ENCODE assay signal across 8 cellular contexts in genomic region chrX:132092439-132093065, GRCh38. TPM values are rescaled to one million over a fixed set of nuclear protein-coding genes. Genes with fewer than 3 reads are reported as not detected.
DNase-seq lines count a peak whose midpoint lies in the region; ATAC-seq lines count a peak whose summit lies in the region.

No MANE protein-coding gene starts in this region.

- no peak overlapping the region for H2AK5ac ChIP-seq in mesendoderm (ENCODE audit: low read length)

- H3K18ac ChIP-seq in mesendoderm (ENCODE audit: low read length): no peak overlapping the region

- ATAC-seq in GM18498 (IDR thresholded peaks at IDR 0.05; ENCODE audit: unreplicated experiment) (peak; percentile 81), HG02981 (IDR thresholded peaks at IDR 0.05; ENCODE audit: unreplicated experiment) (peak; percentile 83)
- ATAC-seq in stimulated activated effector memory CD8-positive, alpha-beta T cell treated with anti-CD3 and anti-CD28 coated beads, Interleukin-12 subunit alpha, Interleukin-12 subunit beta, amount 100 ng/mL, for 72 hours: peak; percentile 74

- H3K4me3 ChIP-seq in mesendoderm (ENCODE audit: low read length): no peak overlapping the region

- no peak overlapping the region for H2BK5ac ChIP-seq in mesendoderm (ENCODE audit: low read length)

- H3K27ac ChIP-seq in mesendoderm (ENCODE audit: low read depth, low read length): no peak overlapping the region

- no peak overlapping the region for H3K56ac ChIP-seq in mesendoderm (ENCODE audit: low read length)

- H3K4me1 Mint-ChIP-seq in activated CD4-positive, alpha-beta T cell treated with anti-CD3 and anti-CD28 coated beads, Interleukin-2, amount 10 ng/mL, durations not matched to agents 24 days and 14 days: peaks cover 11% of the 10 kb centered on the region
- no peaks in the 10 kb centered on the region for H3K4me1 Mint-ChIP-seq in stimulated activated effector memory CD8-positive, alpha-beta T cell treated with anti-CD3 and anti-CD28 coated beads, Interleukin-12 subunit alpha, Interleukin-12 subunit beta, amount 100 ng/mL, for 72 hours

- no peak overlapping the region for H4K5ac ChIP-seq in mesendoderm (ENCODE audit: low read length)

- no peaks in the 10 kb centered on the region for H3K79me1 ChIP-seq in mesendoderm (ENCODE audit: low read length)

- H3K27me3 Mint-ChIP-seq in activated CD4-positive, alpha-beta T cell treated with anti-CD3 and anti-CD28 coated beads, Interleukin-2, amount 10 ng/mL, durations not matched to agents 24 days and 14 days: peaks cover under 1% of the 10 kb centered on the region

- no peak overlapping the region for H2BK15ac ChIP-seq in mesendoderm (replicated peaks; ENCODE audit: low read depth)

- no peaks in the 10 kb centered on the region for H3K4me1 ChIP-seq in mesendoderm (ENCODE audit: control insufficient read depth, low read depth, low read length)

- H3K9ac ChIP-seq in mesendoderm (ENCODE audit: low read length): no peak overlapping the region

- H3K4me3 Mint-ChIP-seq in activated CD4-positive, alpha-beta T cell treated with anti-CD3 and anti-CD28 coated beads, Interleukin-2, amount 10 ng/mL, durations not matched to agents 24 days and 14 days: no peak overlapping the region
- H3K4me3 Mint-ChIP-seq in stimulated activated effector memory CD8-positive, alpha-beta T cell treated with anti-CD3 and anti-CD28 coated beads, Interleukin-12 subunit alpha, Interleukin-12 subunit beta, amount 100 ng/mL, for 72 hours: no peak overlapping the region

- H3K79me2 ChIP-seq in mesendoderm (ENCODE audit: control insufficient read depth, insufficient read depth, low read length): no peaks in the 10 kb centered on the region

- H3K27me3 ChIP-seq in mesendoderm (ENCODE audit: insufficient read depth, low read length, poor library complexity): no peaks in the 10 kb centered on the region

- H3K4ac ChIP-seq in mesendoderm (ENCODE audit: low read depth, low read length): no peak overlapping the region

- H3K36me3 Mint-ChIP-seq in activated CD4-positive, alpha-beta T cell treated with anti-CD3 and anti-CD28 coated beads, Interleukin-2, amount 10 ng/mL, durations not matched to agents 24 days and 14 days (ENCODE audit: low read depth): no peaks in the 10 kb centered on the region
- no peaks in the 10 kb centered on the region for H3K36me3 Mint-ChIP-seq in stimulated activated effector memory CD8-positive, alpha-beta T cell treated with anti-CD3 and anti-CD28 coated beads, Interleukin-12 subunit alpha, Interleukin-12 subunit beta, amount 100 ng/mL, for 72 hours

- no peak overlapping the region for H3K4me2 ChIP-seq in mesendoderm (ENCODE audit: low read length)

- H2BK120ac ChIP-seq in mesendoderm (ENCODE audit: low read depth, low read length): no peak overlapping the region

- no peaks in the 10 kb centered on the region for H3K36me3 ChIP-seq in mesendoderm (ENCODE audit: control insufficient read depth, insufficient read depth, low read length)

- H3K9me3 Mint-ChIP-seq in activated CD4-positive, alpha-beta T cell treated with anti-CD3 and anti-CD28 coated beads, Interleukin-2, amount 10 ng/mL, durations not matched to agents 24 days and 14 days: no peaks in the 10 kb centered on the region
- H3K9me3 Mint-ChIP-seq in stimulated activated effector memory CD8-positive, alpha-beta T cell treated with anti-CD3 and anti-CD28 coated beads, Interleukin-12 subunit alpha, Interleukin-12 subunit beta, amount 100 ng/mL, for 72 hours: no peaks in the 10 kb centered on the region

- H3K23ac ChIP-seq in mesendoderm (ENCODE audit: low read length): no peak overlapping the region

- no CpG with 5 or more reads among the region's 7 CpGs for WGBS in mesendoderm (ENCODE audit: extremely low coverage, insufficient coverage, low lambda C conversion rate)

- DNase-seq in 8988T (peak; percentile 31), NCI-H2196 treated with DMSO at 0.1 percent for 48 hours (lab: John Stamatoyannopoulos, UW; ENCODE audit: unreplicated experiment) (peak; percentile 3), mesendoderm (peak; percentile 79)
- DNase-seq in activated CD4-positive, alpha-beta T cell treated with anti-CD3 and anti-CD28 coated beads, Interleukin-2, amount 10 ng/mL, durations not matched to agents 24 days and 14 days: peak; percentile 79
- peak; percentile 27 for DNase-seq in effector CD4-positive, alpha-beta T cell
- peak; percentile 3 to 51 for DNase-seq in stimulated activated effector memory CD8-positive, alpha-beta T cell treated with anti-CD3 and anti-CD28 coated beads, Interleukin-12 subunit alpha, Interleukin-12 subunit beta, amount 100 ng/mL, for 72 hours (ENCODE audit: low spot score in 2 of 2)

- H4K8ac ChIP-seq in mesendoderm (ENCODE audit: low read depth, low read length): no peak overlapping the region

- intact Hi-C loops in activated CD4-positive, alpha-beta T cell treated with anti-CD3 and anti-CD28 coated beads, Interleukin-2, amount 10 ng/mL, durations not matched to agents 24 days and 14 days (cut with micrococcal nuclease): loop anchor here (1.0 to 10.0 kb wide), 2 partner anchors 127 to 522 kb away; partner anchors contain the start of gene RAP2C

- no peak overlapping the region for H3K27ac Mint-ChIP-seq in activated CD4-positive, alpha-beta T cell treated with anti-CD3 and anti-CD28 coated beads, Interleukin-2, amount 10 ng/mL, durations not matched to agents 24 days and 14 days
- H3K27ac Mint-ChIP-seq in stimulated activated effector memory CD8-positive, alpha-beta T cell treated with anti-CD3 and anti-CD28 coated beads, Interleukin-12 subunit alpha, Interleukin-12 subunit beta, amount 100 ng/mL, for 72 hours: no peak overlapping the region

RNA-seq across cellular contexts. Expression of gene FRMD7, which starts 35.3 kb away (rescaled TPM):
- total RNA-seq in activated CD4-positive, alpha-beta T cell treated with anti-CD3 and anti-CD28 coated beads, Interleukin-2, amount 10 ng/mL, durations not matched to agents 24 days and 14 days: not detected in 2 replicates
- polyA plus RNA-seq in mesendoderm (2013, experiment 1 of 2): 0.06 TPM
- 0.01 TPM for polyA plus RNA-seq in mesendoderm (2013, experiment 2 of 2)

Comparison
In these comparisons a context has a peak if more than half of its experiments do, and no peak if none do; other contexts are left out.
1. DNase-seq: peak in every context shown above with its lines; median percentile 79 in activated CD4-positive, alpha-beta T cell treated with anti-CD3 and anti-CD28 coated beads, Interleukin-2, amount 10 ng/mL, durations not matched to agents 24 days and 14 days; 79 in mesendoderm; 31 in 8988T; 27 in effector CD4-positive, alpha-beta T cell; 27 in stimulated activated effector memory CD8-positive, alpha-beta T cell treated with anti-CD3 and anti-CD28 coated beads, Interleukin-12 subunit alpha, Interleukin-12 subunit beta, amount 100 ng/mL, for 72 hours; 3 in NCI-H2196 treated with DMSO at 0.1 percent for 48 hours.